ENCODE assay signal across 14 cellular contexts in the genomic region with DNA sequence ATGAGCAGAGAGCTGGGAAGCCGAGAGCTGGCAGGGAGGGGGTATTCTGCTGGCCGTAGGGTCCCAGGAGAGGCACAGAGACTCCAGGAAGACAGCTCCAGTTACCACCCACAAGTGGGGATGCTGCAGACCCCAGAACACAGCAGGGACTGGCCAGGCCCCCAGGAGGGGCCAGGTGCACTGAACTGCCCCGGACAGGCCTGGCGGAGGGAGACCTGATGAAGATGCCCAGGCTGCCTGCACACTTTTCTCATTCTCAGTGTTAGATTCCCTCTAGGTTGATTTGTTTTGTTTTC.
DNase-seq lines count a peak whose midpoint lies in the region; ATAC-seq and TF ChIP-seq lines count a peak whose summit lies in the region.
"Had no signal": no experiment of that assay in that cellular context is flagged by ENCODE, and none has a peak within 500 bp of the region (broad histone marks: within the 10 kb centered on the region; RNA-seq: fewer than 3 reads in every experiment).

No MANE protein-coding gene starts in this region.

- H2BK5ac ChIP-seq in H9 (ENCODE audit: insufficient read length, low read length): no peak overlapping the region

- no CpG with 5 or more reads among the region's 4 CpGs for WGBS in H9 (ENCODE audit: extremely low coverage, insufficient read length, low lambda C conversion rate)
- WGBS in suprapubic skin: 92% methylated on average over 4 of the region's 4 CpGs

- no peaks in the 10 kb centered on the region for H3K9me3 Mint-ChIP-seq in CD14-positive monocyte
- no peaks in the 10 kb centered on the region for H3K9me3 Mint-ChIP-seq in H9
- peaks cover 4% of the 10 kb centered on the region for H3K9me3 Mint-ChIP-seq in glutamatergic neuron (ENCODE audit: unreplicated experiment)

- no peaks in the 10 kb centered on the region for H3K36me3 ChIP-seq in suprapubic skin

- no peak overlapping the region for H4K5ac ChIP-seq in H9 (ENCODE audit: insufficient read length, low read depth, low read length)

- DNase-seq in CD14-positive monocyte (ENCODE audit: low spot score) (peak; percentile 44), H9 (peak; percentile 15), glutamatergic neuron (no peak), suprapubic skin (ENCODE audit: low spot score in 2 of 2) (peak; percentile 30 to 45), substantia nigra (lab: John Stamatoyannopoulos, UW) (no peak), T-helper 9 cell (no peak)
- DNase-seq: Caco-2; CD8-positive, alpha-beta memory T cell; DND-41; GDM1 had no signal

- H2AK5ac ChIP-seq in H9 (ENCODE audit: insufficient read length, low read length): no peak overlapping the region

- no peak for TF ChIP-seq EP300 in suprapubic skin (IDR thresholded peaks at IDR 0.05)

- H3K27me3 ChIP-seq in H9 (ENCODE audit: insufficient read depth, low read length): no peaks in the 10 kb centered on the region
- H3K27me3 ChIP-seq in suprapubic skin: peaks cover 72% of the 10 kb centered on the region

- peaks cover 6 to 17% (median 16%) of the 10 kb centered on the region in 3 donors for H3K27me3 Mint-ChIP-seq in CD14-positive monocyte (ENCODE audit: low read depth in 3 of 3)
- peaks cover 17% of the 10 kb centered on the region for H3K27me3 Mint-ChIP-seq in H9 (ENCODE audit: low read depth)
- H3K27me3 Mint-ChIP-seq in glutamatergic neuron (ENCODE audit: unreplicated experiment): peaks cover 12% of the 10 kb centered on the region

- no peaks in the 10 kb centered on the region for H3K4me1 Mint-ChIP-seq in CD14-positive monocyte
- H3K4me1 Mint-ChIP-seq in H9: peaks cover 8 to 38% of the 10 kb centered on the region in 2 experiments
- peaks cover 20% of the 10 kb centered on the region for H3K4me1 Mint-ChIP-seq in glutamatergic neuron (ENCODE audit: low read depth, unreplicated experiment)
- H3K4me1 Mint-ChIP-seq: CD8-positive, alpha-beta memory T cell had no signal

- no peak overlapping the region for H3K4me2 ChIP-seq in H9 (ENCODE audit: insufficient read depth, insufficient read length, low read length)

- H4K8ac ChIP-seq in H9 (replicated peaks; ENCODE audit: insufficient read length, low read depth, low read length): no peak overlapping the region

- ATAC-seq in GM18511 (IDR thresholded peaks at IDR 0.05; ENCODE audit: unreplicated experiment): no peak
- no peak for ATAC-seq in GM19452 (IDR thresholded peaks at IDR 0.05; ENCODE audit: unreplicated experiment)
- ATAC-seq: HCT116, HepG2 had no signal

- H3K79me1 ChIP-seq in H9 (ENCODE audit: insufficient read depth, low read depth, low read length, poor library complexity, severe bottlenecking): no peaks in the 10 kb centered on the region

- H2BK20ac ChIP-seq in H9 (ENCODE audit: low read depth, low read length, poor library complexity, severe bottlenecking): no peak overlapping the region

- H3K18ac ChIP-seq in H9 (ENCODE audit: insufficient read length, low read depth, low read length): no peak overlapping the region

- H3K4me3 Mint-ChIP-seq in CD14-positive monocyte: no peak overlapping the region
- no peak overlapping the region for H3K4me3 Mint-ChIP-seq in H9
- no peak overlapping the region for H3K4me3 Mint-ChIP-seq in glutamatergic neuron (ENCODE audit: unreplicated experiment)
- H3K4me3 Mint-ChIP-seq: CD8-positive, alpha-beta memory T cell had no signal

- no peak overlapping the region for H3T11ph ChIP-seq in H9 (ENCODE audit: low read length)

- no peak overlapping the region for H3K9ac ChIP-seq in H9 (ENCODE audit: extremely low read depth, insufficient read length, low read length)

- H2BK15ac ChIP-seq in H9 (ENCODE audit: low read depth, low read length): no peak overlapping the region

- H3K9me3 ChIP-seq in H9 (ENCODE audit: control insufficient read depth, low read depth, low read length): no peaks in the 10 kb centered on the region
- no peaks in the 10 kb centered on the region for H3K9me3 ChIP-seq in suprapubic skin
- H3K9me3 ChIP-seq: Caco-2 had no signal

- no peak overlapping the region for H2BK12ac ChIP-seq in H9 (ENCODE audit: insufficient read length, low read depth, low read length)

- no peak for TF ChIP-seq POLR2A in suprapubic skin (IDR thresholded peaks at IDR 0.05)

- H3K27ac Mint-ChIP-seq in CD14-positive monocyte (no peak overlapping the region), H9 (no peak overlapping the region; a peak in 1 of 7 replicates), glutamatergic neuron (ENCODE audit: unreplicated experiment) (peak overlapping the region; percentile 28)
- H3K27ac Mint-ChIP-seq: CD8-positive, alpha-beta memory T cell had no signal

- H3K4me3 ChIP-seq in suprapubic skin: no peak overlapping the region

- H3K79me2 ChIP-seq in H9 (ENCODE audit: insufficient read depth, low read length): no peaks in the 10 kb centered on the region

- H4K91ac ChIP-seq in H9 (ENCODE audit: insufficient read length, low read depth, low read length): no peak overlapping the region

- intact Hi-C loops in CD14-positive monocyte (cut with micrococcal nuclease): no loop called here

- TF ChIP-seq CTCF in CD14-positive monocyte (IDR thresholded peaks at IDR 0.05) (no peak), H9 (conservative IDR thresholded peaks at IDR 0.05) (no peak), glutamatergic neuron (IDR thresholded peaks at IDR 0.05; ENCODE audit: partially characterized antibody, unreplicated experiment) (no peak), suprapubic skin (IDR thresholded peaks at IDR 0.05) (no peak)

- H3K4ac ChIP-seq in H9 (ENCODE audit: low read depth, low read length): no peak overlapping the region

- H2BK120ac ChIP-seq in H9 (ENCODE audit: low read depth, low read length, poor library complexity, severe bottlenecking): no peak overlapping the region

- H3K27ac ChIP-seq in H9 (ENCODE audit: insufficient read length, low read depth, low read length) (no peak overlapping the region), suprapubic skin (no peak overlapping the region), substantia nigra (ENCODE audit: low read depth, low read length, poor library complexity, severe bottlenecking) (no peak overlapping the region)

- H3K23me2 ChIP-seq in H9 (ENCODE audit: insufficient read length, low read depth, low read length, poor library complexity, severe bottlenecking): no peaks in the 10 kb centered on the region

- no peak overlapping the region for H2AFZ ChIP-seq in H9 (ENCODE audit: low read length)

- no peak overlapping the region for H3K14ac ChIP-seq in H9 (ENCODE audit: insufficient read depth, low read length)

- H3K36me3 Mint-ChIP-seq in CD14-positive monocyte: no peaks in the 10 kb centered on the region
- H3K36me3 Mint-ChIP-seq in H9 (ENCODE audit: insufficient read depth in 1 of 3, low read depth in 3 of 3): no peaks in the 10 kb centered on the region
- H3K36me3 Mint-ChIP-seq in glutamatergic neuron (ENCODE audit: unreplicated experiment): no peaks in the 10 kb centered on the region
- H3K36me3 Mint-ChIP-seq: CD8-positive, alpha-beta memory T cell had no signal

- no peak overlapping the region for H3K56ac ChIP-seq in H9 (ENCODE audit: insufficient read length, low read depth, low read length)

- H3K23ac ChIP-seq in H9 (ENCODE audit: insufficient read length, low read depth, low read length): no peak overlapping the region

- H4K20me1 ChIP-seq in H9 (ENCODE audit: control insufficient read depth, insufficient read depth, insufficient read length): no peaks in the 10 kb centered on the region

- no peaks in the 10 kb centered on the region for H3K4me1 ChIP-seq in H9 (ENCODE audit: insufficient read depth, low read length)
- peaks cover 2% of the 10 kb centered on the region for H3K4me1 ChIP-seq in suprapubic skin
- H3K4me1 ChIP-seq: Caco-2 had no signal

Comparison
In these comparisons a context has a peak if more than half of its experiments do, and no peak if none do; other contexts are left out.
1. DNase-seq: peak in CD14-positive monocyte (single experiment), H9 (single experiment) and suprapubic skin (2 of 2); none in glutamatergic neuron (single experiment), substantia nigra (0 of 49) and T-helper 9 cell (single experiment).